Comparison of ENCODE assay signal across 8 cellular contexts in genomic region chr7:38908759-38909335, GRCh38.
A peak's percentile ranks its signal among the peaks of the same experiment; 100 is the strongest.
DNase-seq lines count a peak whose midpoint lies in the region; ATAC-seq and TF ChIP-seq lines count a peak whose summit lies in the region.

Gene VPS41, minus strand, starts transcription at chr7:38909191. Its CDS starts 17 bp downstream, at chr7:38909174.

- ATAC-seq in GM18907 (IDR thresholded peaks at IDR 0.05; ENCODE audit: unreplicated experiment) (peak; percentile 99), HG03139 (IDR thresholded peaks at IDR 0.05; ENCODE audit: unreplicated experiment) (peak; percentile 98)

- H3K4me3 ChIP-seq in AG09309 (ENCODE audit: control insufficient read depth, low read depth, low read length) (peak within 1 kb of the TSS; percentile 55), choroid plexus epithelial cell (ENCODE audit: low read depth, low read length) (peak within 1 kb of the TSS; percentile 78)

- DNase-seq in AG09309 (ENCODE audit: low read depth) (peak; percentile 17), NCI-H226 (peak; percentile 86), choroid plexus epithelial cell (ENCODE audit: low read depth) (peak; percentile 81), kidney tubule cell (ENCODE audit: low spot score) (peak; percentile 80)
- peak; percentile 51 to 61 for DNase-seq in activated CD4-positive, alpha-beta T cell treated with anti-CD3 and anti-CD28 coated beads for 24 hours (ENCODE audit: low read depth in 2 of 2)
- DNase-seq in stimulated activated CD4-positive, alpha-beta T cell treated with anti-CD3 and anti-CD28 coated beads, Interleukin-1b, Interleukin-23, amount 100 ng/mL, for 24 hours (ENCODE audit: low read depth in 4 of 4, low spot score in 1 of 4): peak; percentile 44 to 59 (median 54)

- TF ChIP-seq CTCF in AG09309 (IDR thresholded peaks at IDR 0.05; ENCODE audit: control insufficient read depth, insufficient read depth, low read depth, low read length, missing control alignments): no peak
- no peak for TF ChIP-seq CTCF in choroid plexus epithelial cell (conservative IDR thresholded peaks at IDR 0.05; ENCODE audit: low read depth, low read length)

Comparison
In these comparisons a context has a peak if more than half of its experiments do, and no peak if none do; other contexts are left out.
1. Peak in every context shown above with its lines: DNase-seq, ATAC-seq and H3K4me3 ChIP-seq.
2. DNase-seq: peak in every context shown above with its lines; median percentile 86 in NCI-H226; 81 in choroid plexus epithelial cell; 80 in kidney tubule cell; 56 in activated CD4-positive, alpha-beta T cell treated with anti-CD3 and anti-CD28 coated beads for 24 hours; 54 in stimulated activated CD4-positive, alpha-beta T cell treated with anti-CD3 and anti-CD28 coated beads, Interleukin-1b, Interleukin-23, amount 100 ng/mL, for 24 hours; 17 in AG09309.